Comparison of ENCODE assay signal across 10 cellular contexts in the genomic region with DNA sequence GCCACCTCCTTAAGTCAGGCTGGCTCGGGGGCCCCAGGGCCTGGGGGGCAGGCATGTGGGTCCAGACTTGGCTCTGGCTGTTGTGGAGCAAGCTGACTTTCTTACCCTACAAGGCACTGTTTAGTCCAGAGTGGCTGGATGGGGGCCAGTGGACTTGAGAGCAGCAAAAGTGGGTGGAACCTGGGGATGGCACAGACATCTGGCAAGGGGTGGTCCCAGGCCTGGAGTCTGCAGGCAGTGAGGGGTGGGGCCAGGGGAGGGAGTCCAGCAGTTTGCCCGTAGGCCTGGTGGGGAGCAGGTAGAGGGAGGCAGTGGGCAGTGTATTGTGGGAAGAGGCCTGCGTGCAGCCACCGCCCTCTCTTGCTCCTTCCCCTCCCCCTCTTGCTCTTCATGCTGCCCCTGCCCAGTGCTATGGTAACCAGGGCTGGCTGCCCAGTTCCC. TPM values are rescaled to one million over a fixed set of nuclear protein-coding genes. Genes with fewer than 3 reads are reported as not detected.
DNase-seq lines count a peak whose midpoint lies in the region; ATAC-seq and TF ChIP-seq lines count a peak whose summit lies in the region.
"Had no signal": no experiment of that assay in that cellular context is flagged by ENCODE, and none has a peak within 500 bp of the region (broad histone marks: within the 10 kb centered on the region; RNA-seq: fewer than 3 reads in every experiment).

No MANE protein-coding gene starts in this region.

- no peak overlapping the region for H3K23ac ChIP-seq in neuronal stem cell (ENCODE audit: low read depth, low read length, poor library complexity)

- H3K36me3 ChIP-seq in esophagus muscularis mucosa = peaks cover 0 to 11% (median 10%) of the 10 kb centered on the region in 4 donors
- no peaks in the 10 kb centered on the region for H3K36me3 ChIP-seq in neuronal stem cell (replicated peaks in 1 of 2; ENCODE audit: control insufficient read depth in 2 of 2, insufficient read depth in 2 of 2, low read length in 2 of 2)

- H3K27me3 ChIP-seq in esophagus muscularis mucosa (peaks cover 0 to 8% (median 0%) of the 10 kb centered on the region in 4 donors), neuronal stem cell (ENCODE audit: control insufficient read depth in 3 of 3, insufficient read depth in 3 of 3, low read depth in 1 of 3, low read length in 3 of 3) (peaks cover 0 to 8% (median 0%) of the 10 kb centered on the region in 3 experiments)

- TF ChIP-seq CTCF in esophagus muscularis mucosa (IDR thresholded peaks at IDR 0.05) = peak in 1 of 3 experiments; percentile 16

- TF ChIP-seq EP300 in esophagus muscularis mucosa (IDR thresholded peaks at IDR 0.05) = peak; percentile 19

- no peak overlapping the region for H3K14ac ChIP-seq in neuronal stem cell (ENCODE audit: low read length)

- DNase-seq in Ammon's horn (ENCODE audit: low spot score) (peak; percentile 42), NCI-H2227 (lab: John Stamatoyannopoulos, UW; ENCODE audit: unreplicated experiment) (peak; percentile 70), esophagus muscularis mucosa (ENCODE audit: extremely low spot score) (peak; percentile 96), neuronal stem cell (ENCODE audit: low spot score) (no peak)
- no peak for DNase-seq in activated CD4-positive, CD25-positive, alpha-beta regulatory T cell (lab: John Stamatoyannopoulos, UW)

- peak overlapping the region; percentile 11 for H2BK12ac ChIP-seq in neuronal stem cell (ENCODE audit: low read length)

- H3K4me1 ChIP-seq in esophagus muscularis mucosa (peaks cover 22 to 100% (median 92%) of the 10 kb centered on the region in 4 donors), neuronal stem cell (ENCODE audit: control insufficient read depth in 2 of 2, insufficient read depth in 1 of 2, low read depth in 1 of 2, low read length in 2 of 2) (peaks cover 13 to 15% of the 10 kb centered on the region in 2 donors)

- H3K9ac ChIP-seq in neuronal stem cell (ENCODE audit: low read depth, low read length, poor library complexity) = no peak overlapping the region

- intact Hi-C loops in esophagus muscularis mucosa (cut with DNase I) = no loop called here

- H3K79me1 ChIP-seq in neuronal stem cell (ENCODE audit: low read depth, low read length) = no peaks in the 10 kb centered on the region

- no peak overlapping the region for H2BK120ac ChIP-seq in neuronal stem cell (ENCODE audit: low read depth, low read length)

- H3K4ac ChIP-seq in neuronal stem cell (ENCODE audit: low read length) = no peak overlapping the region

- 39% methylated on average over 3 of the region's 4 CpGs for WGBS in esophagus muscularis mucosa
- WGBS in neuronal stem cell (ENCODE audit: extremely low coverage in 2 of 2, insufficient read length in 2 of 2, insufficient replicate concordance in 1 of 2), 2 donors = no CpG with 5 or more reads among the region's 4 CpGs

- H2BK5ac ChIP-seq in neuronal stem cell (ENCODE audit: low read length) = no peak overlapping the region

- no peaks in the 10 kb centered on the region for H3K9me3 ChIP-seq in esophagus muscularis mucosa
- H3K9me3 ChIP-seq in neuronal stem cell (replicated peaks in 1 of 2; ENCODE audit: control insufficient read depth in 2 of 2, insufficient read depth in 1 of 2, low read depth in 1 of 2, low read length in 2 of 2) = no peaks in the 10 kb centered on the region

- no peak overlapping the region for H4K91ac ChIP-seq in neuronal stem cell (ENCODE audit: low read depth, low read length, poor library complexity)

- peak overlapping the region; percentile 58 for H3K18ac ChIP-seq in neuronal stem cell (ENCODE audit: low read length)

- H2AFZ ChIP-seq in neuronal stem cell (ENCODE audit: low read length) = no peak overlapping the region

- peak overlapping the region in 3 of 4 donors; percentile 15 to 27 (median 26) for H3K4me3 ChIP-seq in esophagus muscularis mucosa
- no peak overlapping the region for H3K4me3 ChIP-seq in neuronal stem cell (ENCODE audit: low read length in 2 of 2)
- H3K4me3 ChIP-seq: SK-N-MC had no signal

- ATAC-seq in HG02852 (IDR thresholded peaks at IDR 0.05; ENCODE audit: unreplicated experiment) (no peak), GM21737 (IDR thresholded peaks at IDR 0.05; ENCODE audit: unreplicated experiment) (no peak), HG03565 (IDR thresholded peaks at IDR 0.05; ENCODE audit: unreplicated experiment) (no peak)

- H3K4me2 ChIP-seq in neuronal stem cell (ENCODE audit: insufficient read depth, low read length, poor library complexity, severe bottlenecking) = no peak overlapping the region

- H4K8ac ChIP-seq in neuronal stem cell (ENCODE audit: low read depth, low read length) = peak overlapping the region; percentile 10

- peak overlapping the region; percentile 96 for H2AK5ac ChIP-seq in neuronal stem cell (ENCODE audit: low read depth, low read length)

- H3K27ac ChIP-seq in esophagus muscularis mucosa (replicated peaks in 1 of 4) (peak overlapping the region; percentile 94 to 99 (median 96)), neuronal stem cell (replicated peaks; ENCODE audit: low read length) (no peak overlapping the region)
- H3K27ac ChIP-seq: SK-N-MC had no signal

- TF ChIP-seq POLR2A in esophagus muscularis mucosa (IDR thresholded peaks at IDR 0.05; ENCODE audit: low read depth) = no peak

- peak overlapping the region; percentile 52 for H2BK15ac ChIP-seq in neuronal stem cell (ENCODE audit: low read length)

RNA-seq across cellular contexts. Expression of gene SPEG, which starts 19.1 kb away (rescaled TPM):
- 100 to 1,000 TPM; 115 to 251 (median 180) TPM for total RNA-seq in esophagus muscularis mucosa
- 24.0 TPM for polyA plus RNA-seq in neuronal stem cell (2013, experiment 1 of 2)
- 23.9 TPM for polyA plus RNA-seq in neuronal stem cell (2013, experiment 2 of 2)

RNA-seq across cellular contexts. Expression of gene DES, which starts 35.5 kb away (rescaled TPM):
- total RNA-seq in esophagus muscularis mucosa = over 10,000 TPM; 19,781 to 23,770 (median 22,752) TPM
- polyA plus RNA-seq in neuronal stem cell (2013, experiment 1 of 2) = 0.24 TPM
- polyA plus RNA-seq in neuronal stem cell (2013, experiment 2 of 2) = 0.39 TPM
- total RNA-seq: dermis microvascular lymphatic vessel endothelial cell had no signal

RNA-seq across cellular contexts. Expression of gene GMPPA, which starts 45.0 kb away (rescaled TPM):
- 10 to 100 TPM; 16.2 to 32.6 (median 19.9) TPM for total RNA-seq in esophagus muscularis mucosa
- 11.1 TPM for polyA plus RNA-seq in neuronal stem cell (2013, experiment 1 of 2)
- 10.9 TPM for polyA plus RNA-seq in neuronal stem cell (2013, experiment 2 of 2)

Comparison
In these comparisons a context has a peak if more than half of its experiments do, and no peak if none do; other contexts are left out.
1. DNase-seq: peak in Ammon's horn (single experiment), NCI-H2227 (single experiment) and esophagus muscularis mucosa (single experiment); none in neuronal stem cell (single experiment) and activated CD4-positive, CD25-positive, alpha-beta regulatory T cell (0 of 4).
2. H3K4me3 ChIP-seq: peak in esophagus muscularis mucosa (3 of 4); none in neuronal stem cell (0 of 2).